Comparison of ENCODE assay signal across 7 cellular contexts in the genomic region with DNA sequence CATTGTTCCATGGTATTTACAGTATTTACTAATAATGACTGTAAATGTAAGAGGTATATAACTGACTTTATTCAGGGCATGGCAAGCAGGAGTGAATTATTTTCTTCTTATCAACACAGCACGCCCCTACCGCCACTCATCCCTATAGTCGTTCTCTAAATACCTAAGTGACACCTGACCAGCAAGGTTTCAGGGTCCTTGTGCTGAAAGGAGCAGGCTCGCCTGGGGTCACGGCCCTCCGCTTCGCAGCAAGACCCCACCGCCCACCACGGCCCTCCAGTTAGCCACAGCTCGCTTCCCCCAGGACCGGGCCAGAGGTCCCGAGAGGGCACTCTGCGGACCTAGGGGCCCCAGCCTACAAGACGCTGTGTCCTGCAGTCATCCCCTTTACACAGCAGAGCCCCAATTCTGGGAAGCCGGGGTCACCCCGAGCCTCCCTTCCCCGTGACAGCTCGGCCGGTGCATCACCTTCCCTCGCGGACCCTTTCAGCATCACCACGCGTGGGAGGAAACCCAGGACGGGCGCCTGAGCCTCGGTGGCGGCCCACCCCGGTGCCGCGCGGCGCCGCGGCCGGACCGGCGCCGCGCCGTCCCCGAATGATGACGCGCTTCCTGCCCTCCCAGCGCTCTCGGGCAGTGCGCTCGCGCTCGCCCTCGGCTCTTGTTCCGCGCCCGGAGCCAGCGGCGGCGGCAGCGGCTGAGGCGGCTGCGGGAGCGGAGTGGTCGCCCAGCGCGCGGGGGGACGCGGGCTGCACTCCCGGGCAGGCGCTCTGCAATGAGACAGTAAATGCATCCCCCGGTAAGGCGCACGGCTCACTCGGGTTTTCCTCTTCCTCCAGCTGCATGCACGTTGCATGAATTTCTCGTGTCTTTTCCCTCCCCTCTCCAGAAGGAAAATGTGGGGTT. TPM values are rescaled to one million over a fixed set of nuclear protein-coding genes. Genes with fewer than 3 reads are reported as not detected.
DNase-seq lines count a peak whose midpoint lies in the region; ATAC-seq and TF ChIP-seq lines count a peak whose summit lies in the region.

A gene (plus strand): TSS at position 664 of the 906 bp plus-strand sequence.

- H3K4me1 Mint-ChIP-seq in HFFc6 (ENCODE audit: low read depth), result peaks cover 41% of the 10 kb centered on the region

- peak; percentile 45 for ATAC-seq in GM18499 (IDR thresholded peaks at IDR 0.05; ENCODE audit: insufficient read depth, unreplicated experiment)

- in situ Hi-C loops in brain microvascular endothelial cell (cut with HindIII; ENCODE audit: low pct_ligation_motif_present, low sequenced_read_pairs), result no loop called here

- no peaks in the 10 kb centered on the region for H3K27me3 ChIP-seq in brain microvascular endothelial cell (replicated peaks)

- peaks cover 4% of the 10 kb centered on the region; the same call in 1 of the 2 replicates for H3K36me3 Mint-ChIP-seq in HFFc6 (ENCODE audit: low read depth)

- peak within 1 kb of the TSS; percentile 95 for H3K4me3 Mint-ChIP-seq in HFFc6

- H3K27ac ChIP-seq in brain microvascular endothelial cell, result peak within 1 kb of the TSS; percentile 79

- H3K36me3 ChIP-seq in brain microvascular endothelial cell (replicated peaks), result no peaks in the 10 kb centered on the region

- TF ChIP-seq CTCF in HFFc6 (IDR thresholded peaks at IDR 0.05) (no peak), brain microvascular endothelial cell (IDR thresholded peaks at IDR 0.05; ENCODE audit: low read depth, low read length, missing control alignments) (no peak)

- H3K9me3 ChIP-seq in iPS-18c (ENCODE audit: control insufficient read depth, insufficient read depth, low read length), result no peaks in the 10 kb centered on the region

- DNase-seq in HFFc6, result peak; percentile 34
- peak; percentile 38 for DNase-seq in MV-4-11 (lab: John Stamatoyannopoulos, UW)
- peak; percentile 75 for DNase-seq in UCSD-AML1 (lab: John Stamatoyannopoulos, UW; ENCODE audit: unreplicated experiment)
- peak; percentile 36 for DNase-seq in brain microvascular endothelial cell
- no peak for DNase-seq in skeletal muscle cell (ENCODE audit: low read depth)

- peak within 1 kb of the TSS; percentile 99 for H3K4me3 ChIP-seq in brain microvascular endothelial cell (ENCODE audit: low read depth, low read length)
- H3K4me3 ChIP-seq in iPS-18c (ENCODE audit: insufficient read depth, low read depth, low read length), result peak within 1 kb of the TSS; percentile 96
- peak within 1 kb of the TSS; percentile 99 for H3K4me3 ChIP-seq in skeletal muscle cell (ENCODE audit: low read depth, low read length)

- H3K27ac Mint-ChIP-seq in HFFc6, result peak within 1 kb of the TSS; percentile 87

- H3K27me3 Mint-ChIP-seq in HFFc6 (ENCODE audit: insufficient read depth), result no peaks in the 10 kb centered on the region

- H3K9me3 Mint-ChIP-seq in HFFc6, result no peaks in the 10 kb centered on the region

RNA-seq across cellular contexts. Expression of the gene that starts here (rescaled TPM):
- 10 to 100 TPM; 24.6 to 30.2 (median 27.2) TPM for total RNA-seq in HFFc6 (2021; fragmentation: NEBNext Ultra II Directional; extraction: Animal tissue kit (Norgen Biotek cat#: 25700))
